24 cellular contexts compared by ENCODE assay signal in the genomic region with DNA sequence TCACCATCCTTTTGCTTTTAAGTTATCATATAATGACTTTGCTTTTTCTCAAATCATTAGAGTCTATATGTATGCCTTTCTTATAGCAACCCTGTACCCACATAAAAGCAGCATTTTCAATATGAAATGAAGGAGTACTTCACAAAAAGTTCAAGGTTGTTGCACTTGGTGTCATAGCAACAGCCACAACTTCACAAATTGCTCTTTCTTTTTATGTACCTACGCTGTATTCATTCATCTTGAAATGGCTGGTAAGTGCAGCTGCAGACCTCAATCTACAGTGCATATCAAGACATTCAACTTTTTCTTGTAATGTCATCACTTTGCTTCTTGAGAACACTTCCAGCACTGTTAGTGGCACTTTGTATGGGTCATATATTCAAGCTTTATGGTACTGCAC. TPM values are rescaled to one million over a fixed set of nuclear protein-coding genes. Genes with fewer than 3 reads are reported as not detected.
"Had no signal": no experiment of that assay in that cellular context is flagged by ENCODE, and none has a peak within 500 bp of the region (broad histone marks: within the 10 kb centered on the region; RNA-seq: fewer than 3 reads in every experiment).

No MANE protein-coding gene starts in this region.

- H3K4me3 Mint-ChIP-seq: activated naive CD4-positive, alpha-beta T cell treated with anti-CD3 and anti-CD28 coated beads, Interleukin-2, amount 50 U/mL, for 24 hours; activated naive CD8-positive, alpha-beta T cell treated with anti-CD3 and anti-CD28 coated beads, Interleukin-2, amount 50 U/mL, for 24 hours; T-cell had no signal

- ATAC-seq: activated CD4-positive, CD25-positive, alpha-beta regulatory T cell treated with anti-CD3 and anti-CD28 coated beads, Interleukin-2, amount 50 U/mL, for 24 hours; activated naive CD8-positive, alpha-beta T cell treated with anti-CD3 and anti-CD28 coated beads, Interleukin-2, amount 50 U/mL, for 24 hours; body of pancreas; Panc1; Right ventricle myocardium inferior had no signal

- H3K27me3 Mint-ChIP-seq: activated naive CD4-positive, alpha-beta T cell treated with anti-CD3 and anti-CD28 coated beads, Interleukin-2, amount 50 U/mL, for 24 hours; activated naive CD8-positive, alpha-beta T cell treated with anti-CD3 and anti-CD28 coated beads, Interleukin-2, amount 50 U/mL, for 24 hours had no signal

- H3K27ac Mint-ChIP-seq: activated naive CD4-positive, alpha-beta T cell treated with anti-CD3 and anti-CD28 coated beads, Interleukin-2, amount 50 U/mL, for 24 hours; activated naive CD8-positive, alpha-beta T cell treated with anti-CD3 and anti-CD28 coated beads, Interleukin-2, amount 50 U/mL, for 24 hours; T-cell had no signal

- H3K9me3 Mint-ChIP-seq: activated naive CD4-positive, alpha-beta T cell treated with anti-CD3 and anti-CD28 coated beads, Interleukin-2, amount 50 U/mL, for 24 hours; activated naive CD8-positive, alpha-beta T cell treated with anti-CD3 and anti-CD28 coated beads, Interleukin-2, amount 50 U/mL, for 24 hours; T-cell had no signal

- H3K4me1 Mint-ChIP-seq: activated naive CD8-positive, alpha-beta T cell treated with anti-CD3 and anti-CD28 coated beads, Interleukin-2, amount 50 U/mL, for 24 hours had no signal

- H3K36me3 Mint-ChIP-seq: activated naive CD4-positive, alpha-beta T cell treated with anti-CD3 and anti-CD28 coated beads, Interleukin-2, amount 50 U/mL, for 24 hours had no signal

- H3K27me3 ChIP-seq: ascending aorta, body of pancreas had no signal

- DNase-seq: activated CD4-positive, alpha-beta T cell treated with anti-CD3 and anti-CD28 coated beads for 48 hours; activated CD4-positive, alpha-beta T cell treated with anti-CD3 and anti-CD28 coated beads, Interleukin-2, amount 50 U/mL, for 4 hours; activated naive CD8-positive, alpha-beta T cell treated with anti-CD3 and anti-CD28 coated beads, Interleukin-2, amount 50 U/mL, for 24 hours; activated T-cell treated with anti-CD3 and anti-CD28 coated beads for 4 hours; amniotic stem cell; body of pancreas; central memory CD4-positive, alpha-beta T cell; KG1; NCI-H1092 treated with DMSO at 0.1 percent for 48 hours; NCI-H1417 treated with DMSO at 0.1 percent for 48 hours; NCI-H1694; NCI-H2029; NCI-H2107; NCI-H69; NK-92 treated with Interleukin-12 subunit alpha and Interleukin-12 subunit beta, amount 100 ng/mL, for 24 hours; OCI-M1; RPMI8226 had no signal

- H3K9me3 ChIP-seq: ascending aorta, body of pancreas had no signal

- H3K27ac ChIP-seq: ascending aorta, body of pancreas, SK-N-MC had no signal

- H3K4me3 ChIP-seq: ascending aorta, body of pancreas, SK-N-MC had no signal

- H3K4me1 ChIP-seq: ascending aorta, body of pancreas had no signal

RNA-seq across cellular contexts. Expression of a gene that starts 18.8 kb away (rescaled TPM):
- total RNA-seq: ascending aorta had no signal
